ENCODE assay signal across 8 cellular contexts in genomic region chr12:10363922-10364838, GRCh38. TPM values are rescaled to one million over a fixed set of nuclear protein-coding genes. Genes with fewer than 3 reads are reported as not detected.
DNase-seq lines count a peak whose midpoint lies in the region; ATAC-seq and TF ChIP-seq lines count a peak whose summit lies in the region.

No MANE protein-coding gene starts in this region.

- ATAC-seq in GM18498 (IDR thresholded peaks at IDR 0.05; ENCODE audit: unreplicated experiment), result peak; percentile 84
- ATAC-seq in HG02642 (IDR thresholded peaks at IDR 0.05; ENCODE audit: poor library complexity, unreplicated experiment), result peak; percentile 90

- no peak overlapping the region for H4K8ac ChIP-seq in neuronal stem cell (ENCODE audit: low read depth, low read length)

- no CpG with 5 or more reads among the region's 19 CpGs for WGBS in neuronal stem cell (ENCODE audit: extremely low coverage in 2 of 2, insufficient read length in 2 of 2, insufficient replicate concordance in 1 of 2), 2 donors

- no peak overlapping the region for H3K27ac ChIP-seq in neuronal stem cell (replicated peaks; ENCODE audit: low read length)

- H3K79me1 ChIP-seq in neuronal stem cell (ENCODE audit: low read depth, low read length), result no peaks in the 10 kb centered on the region

- H3K4ac ChIP-seq in neuronal stem cell (ENCODE audit: low read length), result no peak overlapping the region

- H2BK5ac ChIP-seq in neuronal stem cell (ENCODE audit: low read length), result no peak overlapping the region

- no peaks in the 10 kb centered on the region for H3K36me3 ChIP-seq in neuronal stem cell (replicated peaks in 1 of 2; ENCODE audit: control insufficient read depth in 2 of 2, insufficient read depth in 2 of 2, low read length in 2 of 2)

- H2BK12ac ChIP-seq in neuronal stem cell (ENCODE audit: low read length), result peak overlapping the region; percentile 59

- no peak overlapping the region for H2BK120ac ChIP-seq in neuronal stem cell (ENCODE audit: low read depth, low read length)

- peak overlapping the region; percentile 44 for H3K23ac ChIP-seq in neuronal stem cell (ENCODE audit: low read depth, low read length, poor library complexity)

- H3K4me2 ChIP-seq in neuronal stem cell (ENCODE audit: insufficient read depth, low read length, poor library complexity, severe bottlenecking), result peak overlapping the region; percentile 73

- peak overlapping the region; percentile 94 for H2AFZ ChIP-seq in neuronal stem cell (ENCODE audit: low read length)

- no peaks in the 10 kb centered on the region for H3K27me3 ChIP-seq in neuronal stem cell (ENCODE audit: control insufficient read depth in 3 of 3, insufficient read depth in 3 of 3, low read depth in 1 of 3, low read length in 3 of 3)

- peaks cover 7 to 26% of the 10 kb centered on the region in 2 donors for H3K4me1 ChIP-seq in neuronal stem cell (ENCODE audit: control insufficient read depth in 2 of 2, insufficient read depth in 1 of 2, low read depth in 1 of 2, low read length in 2 of 2)

- no peak for TF ChIP-seq CTCF in foreskin fibroblast (IDR thresholded peaks at IDR 0.05; ENCODE audit: low read depth, low read length)

- peak overlapping the region; percentile 50 for H3K9ac ChIP-seq in neuronal stem cell (ENCODE audit: low read depth, low read length, poor library complexity)

- H3K18ac ChIP-seq in neuronal stem cell (ENCODE audit: low read length), result peak overlapping the region; percentile 85

- H3K14ac ChIP-seq in neuronal stem cell (ENCODE audit: low read length), result peak overlapping the region; percentile 71

- peak overlapping the region; percentile 57 to 75 for H3K4me3 ChIP-seq in foreskin fibroblast (ENCODE audit: low read depth in 1 of 2, low read length in 2 of 2)
- H3K4me3 ChIP-seq in neuronal stem cell (ENCODE audit: low read length in 2 of 2), result peak overlapping the region in 1 of 2 donors; percentile 70

- peaks cover 0 to 4% of the 10 kb centered on the region in 2 donors for H3K9me3 ChIP-seq in neuronal stem cell (replicated peaks in 1 of 2; ENCODE audit: control insufficient read depth in 2 of 2, insufficient read depth in 1 of 2, low read depth in 1 of 2, low read length in 2 of 2)

- DNase-seq in AG08396 (ENCODE audit: low spot score), result peak; percentile 17
- DNase-seq in NCI-H1105 (lab: John Stamatoyannopoulos, UW), result peak; percentile 26
- DNase-seq in activated CD8-positive, alpha-beta memory T cell treated with anti-CD3 and anti-CD28 coated beads, Interleukin-2, amount 50 U/mL, for 48 hours, result peak; percentile 68
- DNase-seq in foreskin fibroblast, result peak; percentile 28 to 62
- DNase-seq in neuronal stem cell (ENCODE audit: low spot score), result no peak
- DNase-seq in T-helper 9 cell, result no peak

- peak overlapping the region; percentile 5 for H4K91ac ChIP-seq in neuronal stem cell (ENCODE audit: low read depth, low read length, poor library complexity)

- no peak overlapping the region for H2AK5ac ChIP-seq in neuronal stem cell (ENCODE audit: low read depth, low read length)

- peak overlapping the region; percentile 67 for H2BK15ac ChIP-seq in neuronal stem cell (ENCODE audit: low read length)

RNA-seq across cellular contexts. Expression of gene KLRK1, which starts 25.7 kb away (rescaled TPM):
- not detected for polyA plus RNA-seq in neuronal stem cell (2013, experiment 1 of 2)
- polyA plus RNA-seq in neuronal stem cell (2013, experiment 2 of 2), result not detected

RNA-seq across cellular contexts. Expression of gene KLRC4, which starts 45.4 kb away (rescaled TPM):
- polyA plus RNA-seq in neuronal stem cell (2013, experiment 1 of 2), result not detected
- polyA plus RNA-seq in neuronal stem cell (2013, experiment 2 of 2), result not detected

RNA-seq across cellular contexts. Expression of gene KLRC3, which starts 56.2 kb away (rescaled TPM):
- not detected for polyA plus RNA-seq in neuronal stem cell (2013, experiment 1 of 2)
- not detected for polyA plus RNA-seq in neuronal stem cell (2013, experiment 2 of 2)

RNA-seq across cellular contexts. Expression of gene KLRD1, which starts 56.5 kb away (rescaled TPM):
- 0.08 TPM for polyA plus RNA-seq in neuronal stem cell (2013, experiment 1 of 2)
- polyA plus RNA-seq in neuronal stem cell (2013, experiment 2 of 2), result 0.08 TPM

Comparison
In these comparisons a context has a peak if more than half of its experiments do, and no peak if none do; other contexts are left out.
1. DNase-seq: peak in AG08396 (single experiment), NCI-H1105 (single experiment), activated CD8-positive, alpha-beta memory T cell treated with anti-CD3 and anti-CD28 coated beads, Interleukin-2, amount 50 U/mL, for 48 hours (single experiment) and foreskin fibroblast (2 of 2); none in neuronal stem cell (single experiment) and T-helper 9 cell (single experiment).